ENCODE assay signal across 1 cellular context in genomic region chr19:14112809-14113385, GRCh38.
TF ChIP-seq lines count a peak whose summit lies in the region.

No MANE protein-coding gene starts in this region.

TF ChIP-seq in HepG2, 621 proteins besides CTCF, POLR2A, EP300 and RAD21 (continued from another document and continues in another):
- TF ChIP-seq, protein P1, sequence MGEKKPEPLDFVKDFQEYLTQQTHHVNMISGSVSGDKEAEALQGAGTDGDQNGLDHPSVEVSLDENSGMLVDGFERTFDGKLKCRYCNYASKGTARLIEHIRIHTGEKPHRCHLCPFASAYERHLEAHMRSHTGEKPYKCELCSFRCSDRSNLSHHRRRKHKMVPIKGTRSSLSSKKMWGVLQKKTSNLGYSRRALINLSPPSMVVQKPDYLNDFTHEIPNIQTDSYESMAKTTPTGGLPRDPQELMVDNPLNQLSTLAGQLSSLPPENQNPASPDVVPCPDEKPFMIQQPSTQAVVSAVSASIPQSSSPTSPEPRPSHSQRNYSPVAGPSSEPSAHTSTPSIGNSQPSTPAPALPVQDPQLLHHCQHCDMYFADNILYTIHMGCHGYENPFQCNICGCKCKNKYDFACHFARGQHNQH (CRISPR knock-in tag; IDR thresholded peaks at IDR 0.05): no peak
- TF ChIP-seq, protein P2, sequence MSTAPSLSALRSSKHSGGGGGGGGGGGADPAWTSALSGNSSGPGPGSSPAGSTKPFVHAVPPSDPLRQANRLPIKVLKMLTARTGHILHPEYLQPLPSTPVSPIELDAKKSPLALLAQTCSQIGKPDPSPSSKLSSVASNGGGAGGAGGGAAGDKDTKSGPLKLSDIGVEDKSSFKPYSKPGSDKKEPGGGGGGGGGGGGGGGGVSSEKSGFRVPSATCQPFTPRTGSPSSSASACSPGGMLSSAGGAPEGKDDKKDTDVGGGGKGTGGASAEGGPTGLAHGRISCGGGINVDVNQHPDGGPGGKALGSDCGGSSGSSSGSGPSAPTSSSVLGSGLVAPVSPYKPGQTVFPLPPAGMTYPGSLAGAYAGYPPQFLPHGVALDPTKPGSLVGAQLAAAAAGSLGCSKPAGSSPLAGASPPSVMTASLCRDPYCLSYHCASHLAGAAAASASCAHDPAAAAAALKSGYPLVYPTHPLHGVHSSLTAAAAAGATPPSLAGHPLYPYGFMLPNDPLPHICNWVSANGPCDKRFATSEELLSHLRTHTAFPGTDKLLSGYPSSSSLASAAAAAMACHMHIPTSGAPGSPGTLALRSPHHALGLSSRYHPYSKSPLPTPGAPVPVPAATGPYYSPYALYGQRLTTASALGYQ (CRISPR knock-in tag; IDR thresholded peaks at IDR 0.05): no peak
- TF ChIP-seq RARG (CRISPR knock-in tag; IDR thresholded peaks at IDR 0.05; ENCODE audit: low read depth) (no peak), HOXA9 (CRISPR knock-in tag; IDR thresholded peaks at IDR 0.05; ENCODE audit: borderline replicate concordance) (no peak), WIZ (CRISPR knock-in tag; IDR thresholded peaks at IDR 0.05) (no peak), PHF21A (CRISPR knock-in tag; IDR thresholded peaks at IDR 0.05) (peak; percentile 56; the same call in 1 of the 2 replicates), AGO1 (IDR thresholded peaks at IDR 0.05; ENCODE audit: low read depth, low read length, poor library complexity, severe bottlenecking) (no peak), CEBPG (CRISPR knock-in tag; IDR thresholded peaks at IDR 0.05) (no peak), NFKBIZ (CRISPR knock-in tag; IDR thresholded peaks at IDR 0.05) (no peak), ZNF484 (CRISPR knock-in tag; IDR thresholded peaks at IDR 0.05; ENCODE audit: borderline replicate concordance, low read depth) (no peak), ZNF720 (CRISPR knock-in tag; IDR thresholded peaks at IDR 0.05) (no peak), ZNF580 (CRISPR knock-in tag; IDR thresholded peaks at IDR 0.05; ENCODE audit: borderline replicate concordance, low read depth) (no peak), TBX2 (CRISPR knock-in tag; IDR thresholded peaks at IDR 0.05; ENCODE audit: borderline replicate concordance) (peak; percentile 38; the same call in 1 of the 2 replicates), MTERF4 (CRISPR knock-in tag; IDR thresholded peaks at IDR 0.05) (no peak), EHMT2 (IDR thresholded peaks at IDR 0.05; ENCODE audit: borderline replicate concordance, low read depth, low read length) (no peak), HMG20A (CRISPR knock-in tag; IDR thresholded peaks at IDR 0.05; ENCODE audit: borderline replicate concordance) (no peak), ZNF704 (CRISPR knock-in tag; IDR thresholded peaks at IDR 0.05; ENCODE audit: borderline replicate concordance) (no peak), TAF1 (CRISPR knock-in tag; IDR thresholded peaks at IDR 0.05) (no peak), FLYWCH1 (CRISPR knock-in tag; IDR thresholded peaks at IDR 0.05) (no peak), ZNF644 (CRISPR knock-in tag; IDR thresholded peaks at IDR 0.05; ENCODE audit: low read depth) (no peak), ELF1 (CRISPR knock-in tag; IDR thresholded peaks at IDR 0.05) (peak; percentile 53; the same call in 1 of the 2 replicates), DMAP1 (CRISPR knock-in tag; IDR thresholded peaks at IDR 0.05) (no peak), ZNF598 (CRISPR knock-in tag; IDR thresholded peaks at IDR 0.05; ENCODE audit: borderline replicate concordance) (no peak), CENPT (CRISPR knock-in tag; IDR thresholded peaks at IDR 0.05; ENCODE audit: low read depth) (no peak), ZMAT3 (CRISPR knock-in tag; conservative IDR thresholded peaks at IDR 0.05) (no peak), MIXL1 (CRISPR knock-in tag; IDR thresholded peaks at IDR 0.05) (no peak), PHB2 (IDR thresholded peaks at IDR 0.05; ENCODE audit: partially characterized antibody) (no peak), ZNF749 (CRISPR knock-in tag; IDR thresholded peaks at IDR 0.05; ENCODE audit: borderline replicate concordance) (no peak), SNAI1 (CRISPR knock-in tag; IDR thresholded peaks at IDR 0.05; ENCODE audit: borderline replicate concordance) (no peak), XBP1 (CRISPR knock-in tag; IDR thresholded peaks at IDR 0.05) (no peak), SOX13 (IDR thresholded peaks at IDR 0.05) (no peak), SOX13 (CRISPR knock-in tag; conservative IDR thresholded peaks at IDR 0.05 in 1 of 2, IDR thresholded peaks at IDR 0.05 in 1 of 2) (no peak), ZNF205 (CRISPR knock-in tag; IDR thresholded peaks at IDR 0.05) (no peak), NR2F1 (CRISPR knock-in tag; IDR thresholded peaks at IDR 0.05) (peak in 1 of 2 experiments; percentile 41; a peak in 1 of 4 replicates), ZBTB20 (CRISPR knock-in tag; IDR thresholded peaks at IDR 0.05; ENCODE audit: borderline replicate concordance, low read depth) (no peak), ZNF460 (CRISPR knock-in tag; IDR thresholded peaks at IDR 0.05; ENCODE audit: borderline replicate concordance) (no peak), MEIS1 (CRISPR knock-in tag; IDR thresholded peaks at IDR 0.05; ENCODE audit: borderline replicate concordance) (peak; percentile 44; the same call in 1 of the 2 replicates), SAFB2 (CRISPR knock-in tag; IDR thresholded peaks at IDR 0.05; ENCODE audit: borderline replicate concordance, low read depth) (no peak), TGIF2 (CRISPR knock-in tag; IDR thresholded peaks at IDR 0.05) (no peak), ZNF501 (CRISPR knock-in tag; IDR thresholded peaks at IDR 0.05) (0 out of 2 replicates have a peak, but pooled peaks have one; percentile 13)
- TF ChIP-seq, protein P3, sequence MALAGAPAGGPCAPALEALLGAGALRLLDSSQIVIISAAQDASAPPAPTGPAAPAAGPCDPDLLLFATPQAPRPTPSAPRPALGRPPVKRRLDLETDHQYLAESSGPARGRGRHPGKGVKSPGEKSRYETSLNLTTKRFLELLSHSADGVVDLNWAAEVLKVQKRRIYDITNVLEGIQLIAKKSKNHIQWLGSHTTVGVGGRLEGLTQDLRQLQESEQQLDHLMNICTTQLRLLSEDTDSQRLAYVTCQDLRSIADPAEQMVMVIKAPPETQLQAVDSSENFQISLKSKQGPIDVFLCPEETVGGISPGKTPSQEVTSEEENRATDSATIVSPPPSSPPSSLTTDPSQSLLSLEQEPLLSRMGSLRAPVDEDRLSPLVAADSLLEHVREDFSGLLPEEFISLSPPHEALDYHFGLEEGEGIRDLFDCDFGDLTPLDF (CRISPR knock-in tag; IDR thresholded peaks at IDR 0.05): no peak
- TF ChIP-seq, protein P4, sequence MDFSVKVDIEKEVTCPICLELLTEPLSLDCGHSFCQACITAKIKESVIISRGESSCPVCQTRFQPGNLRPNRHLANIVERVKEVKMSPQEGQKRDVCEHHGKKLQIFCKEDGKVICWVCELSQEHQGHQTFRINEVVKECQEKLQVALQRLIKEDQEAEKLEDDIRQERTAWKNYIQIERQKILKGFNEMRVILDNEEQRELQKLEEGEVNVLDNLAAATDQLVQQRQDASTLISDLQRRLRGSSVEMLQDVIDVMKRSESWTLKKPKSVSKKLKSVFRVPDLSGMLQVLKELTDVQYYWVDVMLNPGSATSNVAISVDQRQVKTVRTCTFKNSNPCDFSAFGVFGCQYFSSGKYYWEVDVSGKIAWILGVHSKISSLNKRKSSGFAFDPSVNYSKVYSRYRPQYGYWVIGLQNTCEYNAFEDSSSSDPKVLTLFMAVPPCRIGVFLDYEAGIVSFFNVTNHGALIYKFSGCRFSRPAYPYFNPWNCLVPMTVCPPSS (IDR thresholded peaks at IDR 0.05): no peak
- TF ChIP-seq, protein P5, sequence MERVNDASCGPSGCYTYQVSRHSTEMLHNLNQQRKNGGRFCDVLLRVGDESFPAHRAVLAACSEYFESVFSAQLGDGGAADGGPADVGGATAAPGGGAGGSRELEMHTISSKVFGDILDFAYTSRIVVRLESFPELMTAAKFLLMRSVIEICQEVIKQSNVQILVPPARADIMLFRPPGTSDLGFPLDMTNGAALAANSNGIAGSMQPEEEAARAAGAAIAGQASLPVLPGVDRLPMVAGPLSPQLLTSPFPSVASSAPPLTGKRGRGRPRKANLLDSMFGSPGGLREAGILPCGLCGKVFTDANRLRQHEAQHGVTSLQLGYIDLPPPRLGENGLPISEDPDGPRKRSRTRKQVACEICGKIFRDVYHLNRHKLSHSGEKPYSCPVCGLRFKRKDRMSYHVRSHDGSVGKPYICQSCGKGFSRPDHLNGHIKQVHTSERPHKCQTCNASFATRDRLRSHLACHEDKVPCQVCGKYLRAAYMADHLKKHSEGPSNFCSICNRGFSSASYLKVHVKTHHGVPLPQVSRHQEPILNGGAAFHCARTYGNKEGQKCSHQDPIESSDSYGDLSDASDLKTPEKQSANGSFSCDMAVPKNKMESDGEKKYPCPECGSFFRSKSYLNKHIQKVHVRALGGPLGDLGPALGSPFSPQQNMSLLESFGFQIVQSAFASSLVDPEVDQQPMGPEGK (CRISPR knock-in tag; IDR thresholded peaks at IDR 0.05): 0 out of 2 replicates have a peak, but pooled peaks have one; percentile 44
- TF ChIP-seq, protein P6, sequence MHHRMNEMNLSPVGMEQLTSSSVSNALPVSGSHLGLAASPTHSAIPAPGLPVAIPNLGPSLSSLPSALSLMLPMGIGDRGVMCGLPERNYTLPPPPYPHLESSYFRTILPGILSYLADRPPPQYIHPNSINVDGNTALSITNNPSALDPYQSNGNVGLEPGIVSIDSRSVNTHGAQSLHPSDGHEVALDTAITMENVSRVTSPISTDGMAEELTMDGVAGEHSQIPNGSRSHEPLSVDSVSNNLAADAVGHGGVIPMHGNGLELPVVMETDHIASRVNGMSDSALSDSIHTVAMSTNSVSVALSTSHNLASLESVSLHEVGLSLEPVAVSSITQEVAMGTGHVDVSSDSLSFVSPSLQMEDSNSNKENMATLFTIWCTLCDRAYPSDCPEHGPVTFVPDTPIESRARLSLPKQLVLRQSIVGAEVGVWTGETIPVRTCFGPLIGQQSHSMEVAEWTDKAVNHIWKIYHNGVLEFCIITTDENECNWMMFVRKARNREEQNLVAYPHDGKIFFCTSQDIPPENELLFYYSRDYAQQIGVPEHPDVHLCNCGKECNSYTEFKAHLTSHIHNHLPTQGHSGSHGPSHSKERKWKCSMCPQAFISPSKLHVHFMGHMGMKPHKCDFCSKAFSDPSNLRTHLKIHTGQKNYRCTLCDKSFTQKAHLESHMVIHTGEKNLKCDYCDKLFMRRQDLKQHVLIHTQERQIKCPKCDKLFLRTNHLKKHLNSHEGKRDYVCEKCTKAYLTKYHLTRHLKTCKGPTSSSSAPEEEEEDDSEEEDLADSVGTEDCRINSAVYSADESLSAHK (CRISPR knock-in tag; IDR thresholded peaks at IDR 0.05; ENCODE audit: borderline replicate concordance): no peak
- TF ChIP-seq, protein P7, sequence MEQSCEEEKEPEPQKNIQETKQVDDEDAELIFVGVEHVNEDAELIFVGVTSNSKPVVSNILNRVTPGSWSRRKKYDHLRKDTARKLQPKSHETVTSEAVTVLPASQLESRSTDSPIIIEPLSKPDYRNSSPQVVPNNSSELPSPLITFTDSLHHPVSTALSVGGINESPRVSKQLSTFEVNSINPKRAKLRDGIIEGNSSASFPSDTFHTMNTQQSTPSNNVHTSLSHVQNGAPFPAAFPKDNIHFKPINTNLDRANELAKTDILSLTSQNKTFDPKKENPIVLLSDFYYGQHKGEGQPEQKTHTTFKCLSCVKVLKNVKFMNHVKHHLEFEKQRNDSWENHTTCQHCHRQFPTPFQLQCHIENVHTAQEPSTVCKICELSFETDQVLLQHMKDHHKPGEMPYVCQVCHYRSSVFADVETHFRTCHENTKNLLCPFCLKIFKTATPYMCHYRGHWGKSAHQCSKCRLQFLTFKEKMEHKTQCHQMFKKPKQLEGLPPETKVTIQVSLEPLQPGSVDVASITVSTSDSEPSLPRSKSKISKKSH (CRISPR knock-in tag; IDR thresholded peaks at IDR 0.05; ENCODE audit: borderline replicate concordance): no peak
- TF ChIP-seq, protein P8, sequence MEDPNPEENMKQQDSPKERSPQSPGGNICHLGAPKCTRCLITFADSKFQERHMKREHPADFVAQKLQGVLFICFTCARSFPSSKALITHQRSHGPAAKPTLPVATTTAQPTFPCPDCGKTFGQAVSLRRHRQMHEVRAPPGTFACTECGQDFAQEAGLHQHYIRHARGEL (CRISPR knock-in tag; IDR thresholded peaks at IDR 0.05): no peak
- TF ChIP-seq, protein P9, sequence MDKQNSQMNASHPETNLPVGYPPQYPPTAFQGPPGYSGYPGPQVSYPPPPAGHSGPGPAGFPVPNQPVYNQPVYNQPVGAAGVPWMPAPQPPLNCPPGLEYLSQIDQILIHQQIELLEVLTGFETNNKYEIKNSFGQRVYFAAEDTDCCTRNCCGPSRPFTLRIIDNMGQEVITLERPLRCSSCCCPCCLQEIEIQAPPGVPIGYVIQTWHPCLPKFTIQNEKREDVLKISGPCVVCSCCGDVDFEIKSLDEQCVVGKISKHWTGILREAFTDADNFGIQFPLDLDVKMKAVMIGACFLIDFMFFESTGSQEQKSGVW (CRISPR knock-in tag; IDR thresholded peaks at IDR 0.05; ENCODE audit: borderline replicate concordance): no peak
- TF ChIP-seq, protein P10, sequence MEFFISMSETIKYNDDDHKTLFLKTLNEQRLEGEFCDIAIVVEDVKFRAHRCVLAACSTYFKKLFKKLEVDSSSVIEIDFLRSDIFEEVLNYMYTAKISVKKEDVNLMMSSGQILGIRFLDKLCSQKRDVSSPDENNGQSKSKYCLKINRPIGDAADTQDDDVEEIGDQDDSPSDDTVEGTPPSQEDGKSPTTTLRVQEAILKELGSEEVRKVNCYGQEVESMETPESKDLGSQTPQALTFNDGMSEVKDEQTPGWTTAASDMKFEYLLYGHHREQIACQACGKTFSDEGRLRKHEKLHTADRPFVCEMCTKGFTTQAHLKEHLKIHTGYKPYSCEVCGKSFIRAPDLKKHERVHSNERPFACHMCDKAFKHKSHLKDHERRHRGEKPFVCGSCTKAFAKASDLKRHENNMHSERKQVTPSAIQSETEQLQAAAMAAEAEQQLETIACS (CRISPR knock-in tag; IDR thresholded peaks at IDR 0.05): no peak
